Comparison of ENCODE assay signal across 8 cellular contexts in the genomic region with DNA sequence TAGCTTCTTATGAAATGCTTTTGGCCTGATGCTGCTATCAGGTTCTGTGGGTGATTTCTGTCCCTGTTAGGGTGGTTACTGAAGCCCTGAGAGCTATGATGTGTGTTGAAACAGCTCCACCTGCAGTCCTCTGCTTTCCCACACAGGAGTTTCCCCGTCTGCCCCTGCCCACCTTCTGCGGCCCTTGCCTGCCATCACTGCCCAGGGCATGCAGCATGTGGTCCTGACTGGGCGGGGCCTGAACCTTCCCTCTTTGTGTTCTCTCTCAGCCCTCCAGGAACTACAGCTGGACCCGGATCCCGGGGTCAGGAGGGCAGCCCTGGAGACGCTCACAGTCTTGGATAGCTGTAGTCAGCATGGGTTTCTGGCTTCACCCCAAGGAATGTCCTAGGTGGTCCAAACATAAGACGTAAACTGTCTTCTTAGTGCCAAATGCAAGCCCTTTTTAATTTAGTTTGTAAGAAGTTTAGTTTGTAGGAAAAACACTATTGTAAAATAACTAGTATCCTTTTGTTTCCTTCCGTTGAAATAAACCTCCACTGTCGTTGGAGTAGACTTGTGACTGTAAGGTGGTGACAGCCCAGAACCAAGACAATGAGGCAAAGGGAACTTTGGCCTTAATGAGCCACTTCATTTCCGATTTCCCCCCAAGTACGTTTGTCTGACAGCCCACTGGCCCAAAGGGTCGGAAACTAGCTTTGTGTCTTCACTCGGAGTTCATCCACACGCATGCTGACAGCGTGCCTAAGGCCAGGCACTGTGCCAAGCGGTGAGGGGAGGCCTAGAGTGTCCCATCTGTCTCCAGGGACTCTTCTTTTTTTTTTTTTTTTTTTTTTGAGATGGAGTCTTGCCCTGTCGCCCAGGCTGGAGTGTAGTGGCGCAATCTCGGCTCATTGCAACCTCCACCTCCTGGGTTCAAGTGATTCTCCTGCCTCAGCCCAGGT. TPM values are rescaled to one million over a fixed set of nuclear protein-coding genes. Genes with fewer than 3 reads are reported as not detected.
A peak's percentile ranks its signal among the peaks of the same experiment; 100 is the strongest.
DNase-seq lines count a peak whose midpoint lies in the region; ATAC-seq and TF ChIP-seq lines count a peak whose summit lies in the region.

No MANE protein-coding gene starts in this region.

- H3K9me3 Mint-ChIP-seq in activated naive CD4-positive, alpha-beta T cell treated with anti-CD3 and anti-CD28 coated beads, Interleukin-2, amount 10 ng/mL, durations not matched to agents 7 days and 5 days: no peaks in the 10 kb centered on the region

- ATAC-seq in HG02870 (IDR thresholded peaks at IDR 0.05; ENCODE audit: unreplicated experiment) (no peak), GM21515 (IDR thresholded peaks at IDR 0.05; ENCODE audit: unreplicated experiment) (no peak)

- no peaks in the 10 kb centered on the region for H3K9me3 ChIP-seq in sigmoid colon

- intact Hi-C loops in sigmoid colon (cut with DNase I): no loop called here

- no peaks in the 10 kb centered on the region for H3K27me3 ChIP-seq in sigmoid colon

- peaks cover 11% of the 10 kb centered on the region for H3K4me1 Mint-ChIP-seq in activated naive CD4-positive, alpha-beta T cell treated with anti-CD3 and anti-CD28 coated beads, Interleukin-2, amount 10 ng/mL, durations not matched to agents 7 days and 5 days

- 67 to 76% methylated on average over 19 of the region's 19 CpGs for WGBS in sigmoid colon, 2 donors

- CTCF ChIA-PET in activated naive CD4-positive, alpha-beta T cell treated with anti-CD3 and anti-CD28 coated beads, Interleukin-2, amount 10 ng/mL, durations not matched to agents 7 days and 5 days (lab: Charles Lee): no interaction called here

- H3K4me3 ChIP-seq in epithelial cell of esophagus (ENCODE audit: low read length) (no peak overlapping the region), sigmoid colon (no peak overlapping the region)

- no peak overlapping the region for H3K4me3 Mint-ChIP-seq in activated naive CD4-positive, alpha-beta T cell treated with anti-CD3 and anti-CD28 coated beads, Interleukin-2, amount 10 ng/mL, durations not matched to agents 7 days and 5 days

- TF ChIP-seq CTCF in epithelial cell of esophagus (IDR thresholded peaks at IDR 0.05; ENCODE audit: insufficient read depth, low read depth, low read length, missing control alignments): peak; percentile 69
- TF ChIP-seq CTCF in sigmoid colon (IDR thresholded peaks at IDR 0.05): no peak

- TF ChIP-seq EP300 in sigmoid colon (IDR thresholded peaks at IDR 0.05): no peak

- no peak overlapping the region for H3K27ac Mint-ChIP-seq in activated naive CD4-positive, alpha-beta T cell treated with anti-CD3 and anti-CD28 coated beads, Interleukin-2, amount 10 ng/mL, durations not matched to agents 7 days and 5 days

- H3K27ac ChIP-seq in sigmoid colon (no peak overlapping the region), caudate nucleus (ENCODE audit: low read depth, low read length) (no peak overlapping the region)

- H3K27me3 Mint-ChIP-seq in activated naive CD4-positive, alpha-beta T cell treated with anti-CD3 and anti-CD28 coated beads, Interleukin-2, amount 10 ng/mL, durations not matched to agents 7 days and 5 days: no peaks in the 10 kb centered on the region

- no peaks in the 10 kb centered on the region for H3K36me3 ChIP-seq in sigmoid colon

- peaks cover 45% of the 10 kb centered on the region for H3K36me3 Mint-ChIP-seq in activated naive CD4-positive, alpha-beta T cell treated with anti-CD3 and anti-CD28 coated beads, Interleukin-2, amount 10 ng/mL, durations not matched to agents 7 days and 5 days

- TF ChIP-seq POLR2A in sigmoid colon (IDR thresholded peaks at IDR 0.05): no peak

- peak; percentile 16 for DNase-seq in activated naive CD4-positive, alpha-beta T cell treated with anti-CD3 and anti-CD28 coated beads, Interleukin-2, amount 10 ng/mL, durations not matched to agents 7 days and 5 days
- no peak for DNase-seq in activated naive CD4-positive, alpha-beta T cell treated with Interleukin-2 at 50 U/mL for 16 hours
- DNase-seq in NCI-H69 (lab: John Stamatoyannopoulos, UW) (peak; percentile 26), epithelial cell of esophagus (ENCODE audit: low read depth) (peak; percentile 77), sigmoid colon (peak; percentile 61), caudate nucleus (lab: John Stamatoyannopoulos, UW) (no peak)

- no peaks in the 10 kb centered on the region for H3K4me1 ChIP-seq in sigmoid colon

RNA-seq across cellular contexts. Expression of a gene that starts 21.2 kb away (rescaled TPM):
- total RNA-seq in sigmoid colon: 1 to 10 TPM in 2 of 4 donors, under 1 TPM in 2; 0.28 to 2.1 (median 1.0) TPM
- 1 to 10 TPM; 1.2 to 9.0 (median 3.0) TPM for polyA plus RNA-seq in sigmoid colon

RNA-seq across cellular contexts. Expression of a gene that starts 55.0 kb away (rescaled TPM):
- total RNA-seq in sigmoid colon: not detected
- under 1 TPM in 1 of 3 donors, not detected in 2; 0.06 TPM for polyA plus RNA-seq in sigmoid colon

Comparison
In these comparisons a context has a peak if more than half of its experiments do, and no peak if none do; other contexts are left out.
1. DNase-seq: peak in activated naive CD4-positive, alpha-beta T cell treated with anti-CD3 and anti-CD28 coated beads, Interleukin-2, amount 10 ng/mL, durations not matched to agents 7 days and 5 days (single experiment), NCI-H69 (single experiment), epithelial cell of esophagus (single experiment) and sigmoid colon (single experiment); none in activated naive CD4-positive, alpha-beta T cell treated with Interleukin-2 at 50 U/mL for 16 hours (single experiment) and caudate nucleus (0 of 61).